ENCODE assay signal across 1 cellular context in the genomic region with DNA sequence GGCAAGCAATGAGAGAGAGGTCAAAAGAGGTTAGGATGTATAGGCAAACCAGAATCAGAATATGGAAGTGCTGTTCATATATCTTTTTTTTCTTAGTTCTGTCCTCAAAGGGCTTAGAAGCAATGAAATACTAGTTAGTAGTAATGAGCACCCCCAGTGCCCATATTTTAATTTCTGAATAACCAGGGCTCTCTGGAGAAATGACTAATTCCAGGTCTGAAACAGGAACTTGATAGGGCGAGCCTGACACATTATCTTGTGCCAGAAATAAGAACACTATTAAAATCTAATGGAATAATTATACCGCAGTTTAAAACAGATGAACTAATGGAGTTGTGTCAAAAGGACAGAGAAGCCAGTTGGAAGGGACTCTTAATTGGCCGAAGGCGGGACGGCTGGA.
TF ChIP-seq lines count a peak whose summit lies in the region.

No MANE protein-coding gene starts in this region.

TF ChIP-seq in GM12878, 131 proteins besides CTCF, POLR2A, EP300 and RAD21 (continued from another document):
- TF ChIP-seq PBX3 (IDR thresholded peaks at IDR 0.05; ENCODE audit: insufficient replicate concordance, low read depth, low read length) (no peak), ZBTB33 (IDR thresholded peaks at IDR 0.05) (no peak), DPF2 (IDR thresholded peaks at IDR 0.05) (no peak), KDM1A (IDR thresholded peaks at IDR 0.05; ENCODE audit: borderline replicate concordance) (no peak), ZNF274 (IDR thresholded peaks at IDR 0.05; ENCODE audit: insufficient read depth, insufficient read length) (no peak), PAX8 (IDR thresholded peaks at IDR 0.05) (no peak), EGR1 (IDR thresholded peaks at IDR 0.05; ENCODE audit: borderline replicate concordance in 1 of 2, low read depth in 2 of 2, low read length in 2 of 2) (no peak), NFYA (IDR thresholded peaks at IDR 0.05; ENCODE audit: borderline replicate concordance, low read depth, low read length) (no peak), MEF2A (IDR thresholded peaks at IDR 0.05; ENCODE audit: insufficient read depth, low read depth, low read length) (no peak), PML (IDR thresholded peaks at IDR 0.05; ENCODE audit: low read length) (no peak), ATF7 (IDR thresholded peaks at IDR 0.05; ENCODE audit: low read depth) (no peak), TCF3 (IDR thresholded peaks at IDR 0.05; ENCODE audit: borderline replicate concordance, insufficient read depth, low read depth, low read length) (no peak), ZBED1 (IDR thresholded peaks at IDR 0.05; ENCODE audit: borderline replicate concordance) (no peak), HCFC1 (IDR thresholded peaks at IDR 0.05; ENCODE audit: low read length) (no peak), SUPT20H (IDR thresholded peaks at IDR 0.05; ENCODE audit: borderline replicate concordance, control insufficient read depth, low read depth, low read length) (no peak)
- TF ChIP-seq, protein P1, sequence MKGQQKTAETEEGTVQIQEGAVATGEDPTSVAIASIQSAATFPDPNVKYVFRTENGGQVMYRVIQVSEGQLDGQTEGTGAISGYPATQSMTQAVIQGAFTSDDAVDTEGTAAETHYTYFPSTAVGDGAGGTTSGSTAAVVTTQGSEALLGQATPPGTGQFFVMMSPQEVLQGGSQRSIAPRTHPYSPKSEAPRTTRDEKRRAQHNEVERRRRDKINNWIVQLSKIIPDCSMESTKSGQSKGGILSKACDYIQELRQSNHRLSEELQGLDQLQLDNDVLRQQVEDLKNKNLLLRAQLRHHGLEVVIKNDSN (IDR thresholded peaks at IDR 0.05; ENCODE audit: borderline replicate concordance, extremely low read length, insufficient read depth, low read depth, low read length) = no peak
